In the genomic region with DNA sequence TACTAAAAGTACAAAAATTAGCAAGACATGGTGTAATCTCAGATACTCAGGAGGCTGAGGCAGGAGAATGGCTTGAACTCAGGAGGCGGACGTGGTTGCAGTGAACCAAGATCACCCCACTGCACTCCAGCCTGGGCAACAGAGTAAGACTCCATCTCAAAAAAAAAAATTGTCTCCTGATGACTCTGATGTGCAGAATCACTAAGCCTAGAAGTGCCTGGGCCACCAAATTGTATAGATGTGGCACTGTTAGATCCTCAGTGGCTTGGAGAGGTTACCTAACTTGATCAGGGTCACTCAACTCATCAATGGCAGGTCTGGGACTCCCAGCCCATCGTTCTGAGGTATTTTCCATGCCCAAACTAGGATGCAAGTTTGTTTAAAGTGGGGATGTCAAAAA, we compare ENCODE assay signal across 1 cellular context.
TF ChIP-seq lines count a peak whose summit lies in the region.

No MANE protein-coding gene starts in this region.

TF ChIP-seq in K562, 482 proteins besides CTCF, POLR2A, EP300 and RAD21 (continued from another document):
- TF ChIP-seq, protein P1, sequence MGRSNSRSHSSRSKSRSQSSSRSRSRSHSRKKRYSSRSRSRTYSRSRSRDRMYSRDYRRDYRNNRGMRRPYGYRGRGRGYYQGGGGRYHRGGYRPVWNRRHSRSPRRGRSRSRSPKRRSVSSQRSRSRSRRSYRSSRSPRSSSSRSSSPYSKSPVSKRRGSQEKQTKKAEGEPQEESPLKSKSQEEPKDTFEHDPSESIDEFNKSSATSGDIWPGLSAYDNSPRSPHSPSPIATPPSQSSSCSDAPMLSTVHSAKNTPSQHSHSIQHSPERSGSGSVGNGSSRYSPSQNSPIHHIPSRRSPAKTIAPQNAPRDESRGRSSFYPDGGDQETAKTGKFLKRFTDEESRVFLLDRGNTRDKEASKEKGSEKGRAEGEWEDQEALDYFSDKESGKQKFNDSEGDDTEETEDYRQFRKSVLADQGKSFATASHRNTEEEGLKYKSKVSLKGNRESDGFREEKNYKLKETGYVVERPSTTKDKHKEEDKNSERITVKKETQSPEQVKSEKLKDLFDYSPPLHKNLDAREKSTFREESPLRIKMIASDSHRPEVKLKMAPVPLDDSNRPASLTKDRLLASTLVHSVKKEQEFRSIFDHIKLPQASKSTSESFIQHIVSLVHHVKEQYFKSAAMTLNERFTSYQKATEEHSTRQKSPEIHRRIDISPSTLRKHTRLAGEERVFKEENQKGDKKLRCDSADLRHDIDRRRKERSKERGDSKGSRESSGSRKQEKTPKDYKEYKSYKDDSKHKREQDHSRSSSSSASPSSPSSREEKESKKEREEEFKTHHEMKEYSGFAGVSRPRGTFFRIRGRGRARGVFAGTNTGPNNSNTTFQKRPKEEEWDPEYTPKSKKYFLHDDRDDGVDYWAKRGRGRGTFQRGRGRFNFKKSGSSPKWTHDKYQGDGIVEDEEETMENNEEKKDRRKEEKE (IDR thresholded peaks at IDR 0.05; ENCODE audit: borderline replicate concordance in 1 of 2, control insufficient read depth in 1 of 2, low read depth in 2 of 2, low read length in 1 of 2), result 0 out of 4 replicates have a peak, but pooled peaks of 1 of the 2 experiments have one; percentile 50
- TF ChIP-seq POLR2AphosphoS5 (IDR thresholded peaks at IDR 0.05; ENCODE audit: control insufficient read depth, insufficient read depth, low read depth, low read length) (peak; percentile 52), NR4A1 (CRISPR knock-in tag; IDR thresholded peaks at IDR 0.05) (no peak), NR4A1 (tag; IDR thresholded peaks at IDR 0.05) (no peak), TCFL5 (CRISPR knock-in tag; conservative IDR thresholded peaks at IDR 0.05) (no peak), PTRF (tag; IDR thresholded peaks at IDR 0.05) (no peak), ZNF24 (IDR thresholded peaks at IDR 0.05) (no peak), KAT2B (IDR thresholded peaks at IDR 0.05; ENCODE audit: low read depth, low read length) (no peak), RBM22 (IDR thresholded peaks at IDR 0.05; ENCODE audit: low read depth, low read length, poor library complexity, severe bottlenecking) (no peak), FOSL1 (tag; conservative IDR thresholded peaks at IDR 0.05) (no peak), FOXA3 (CRISPR knock-in tag; conservative IDR thresholded peaks at IDR 0.05 in 1 of 2, IDR thresholded peaks at IDR 0.05 in 1 of 2) (no peak), SUPT5H (IDR thresholded peaks at IDR 0.05) (peak; percentile 38; the same call in 1 of the 2 replicates), ARHGAP35 (IDR thresholded peaks at IDR 0.05; ENCODE audit: partially characterized antibody) (no peak), ZNF551 (CRISPR knock-in tag; IDR thresholded peaks at IDR 0.05) (no peak)
- TF ChIP-seq, protein P2, sequence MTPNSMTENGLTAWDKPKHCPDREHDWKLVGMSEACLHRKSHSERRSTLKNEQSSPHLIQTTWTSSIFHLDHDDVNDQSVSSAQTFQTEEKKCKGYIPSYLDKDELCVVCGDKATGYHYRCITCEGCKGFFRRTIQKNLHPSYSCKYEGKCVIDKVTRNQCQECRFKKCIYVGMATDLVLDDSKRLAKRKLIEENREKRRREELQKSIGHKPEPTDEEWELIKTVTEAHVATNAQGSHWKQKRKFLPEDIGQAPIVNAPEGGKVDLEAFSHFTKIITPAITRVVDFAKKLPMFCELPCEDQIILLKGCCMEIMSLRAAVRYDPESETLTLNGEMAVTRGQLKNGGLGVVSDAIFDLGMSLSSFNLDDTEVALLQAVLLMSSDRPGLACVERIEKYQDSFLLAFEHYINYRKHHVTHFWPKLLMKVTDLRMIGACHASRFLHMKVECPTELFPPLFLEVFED (CRISPR knock-in tag; conservative IDR thresholded peaks at IDR 0.05), result no peak
- TF ChIP-seq, protein P3, sequence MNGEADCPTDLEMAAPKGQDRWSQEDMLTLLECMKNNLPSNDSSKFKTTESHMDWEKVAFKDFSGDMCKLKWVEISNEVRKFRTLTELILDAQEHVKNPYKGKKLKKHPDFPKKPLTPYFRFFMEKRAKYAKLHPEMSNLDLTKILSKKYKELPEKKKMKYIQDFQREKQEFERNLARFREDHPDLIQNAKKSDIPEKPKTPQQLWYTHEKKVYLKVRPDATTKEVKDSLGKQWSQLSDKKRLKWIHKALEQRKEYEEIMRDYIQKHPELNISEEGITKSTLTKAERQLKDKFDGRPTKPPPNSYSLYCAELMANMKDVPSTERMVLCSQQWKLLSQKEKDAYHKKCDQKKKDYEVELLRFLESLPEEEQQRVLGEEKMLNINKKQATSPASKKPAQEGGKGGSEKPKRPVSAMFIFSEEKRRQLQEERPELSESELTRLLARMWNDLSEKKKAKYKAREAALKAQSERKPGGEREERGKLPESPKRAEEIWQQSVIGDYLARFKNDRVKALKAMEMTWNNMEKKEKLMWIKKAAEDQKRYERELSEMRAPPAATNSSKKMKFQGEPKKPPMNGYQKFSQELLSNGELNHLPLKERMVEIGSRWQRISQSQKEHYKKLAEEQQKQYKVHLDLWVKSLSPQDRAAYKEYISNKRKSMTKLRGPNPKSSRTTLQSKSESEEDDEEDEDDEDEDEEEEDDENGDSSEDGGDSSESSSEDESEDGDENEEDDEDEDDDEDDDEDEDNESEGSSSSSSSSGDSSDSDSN (IDR thresholded peaks at IDR 0.05; ENCODE audit: borderline replicate concordance in 1 of 2, low read depth in 2 of 2, low read length in 2 of 2), result no peak
